ENCODE assay signal across 8 cellular contexts in genomic region chr11:124069429-124070401, GRCh38. TPM values are rescaled to one million over a fixed set of nuclear protein-coding genes. Genes with fewer than 3 reads are reported as not detected.
DNase-seq lines count a peak whose midpoint lies in the region; ATAC-seq, FAIRE-seq and TF ChIP-seq lines count a peak whose summit lies in the region.

No MANE protein-coding gene starts in this region.

- peak overlapping the region; percentile 72 for H3K4me2 ChIP-seq in endothelial cell of umbilical vein (ENCODE audit: insufficient read depth, low read length)

- peaks cover 13 to 23% (median 22%) of the 10 kb centered on the region in 3 donors for H3K4me1 Mint-ChIP-seq in naive B cell

- peak; percentile 86 for TF ChIP-seq CTCF in 22Rv1 (IDR thresholded peaks at IDR 0.05)
- peak; percentile 69 for TF ChIP-seq CTCF in GM12864 (IDR thresholded peaks at IDR 0.05; ENCODE audit: low read depth, low read length, missing control alignments)
- TF ChIP-seq CTCF in NB4 (IDR thresholded peaks at IDR 0.05; ENCODE audit: low read depth, low read length): peak; percentile 72
- TF ChIP-seq CTCF in VCaP (conservative IDR thresholded peaks at IDR 0.05): peak; percentile 64
- peak; percentile 74 to 88 for TF ChIP-seq CTCF in endothelial cell of umbilical vein (IDR thresholded peaks at IDR 0.05; ENCODE audit: extremely low read depth in 1 of 2, insufficient read depth in 1 of 2, low read depth in 1 of 2, low read length in 2 of 2)

- no peaks in the 10 kb centered on the region for H3K36me3 ChIP-seq in endothelial cell of umbilical vein (ENCODE audit: control insufficient read depth in 2 of 2, extremely low read depth in 1 of 2, insufficient read depth in 2 of 2, low read length in 2 of 2)

- no peaks in the 10 kb centered on the region for H3K9me1 ChIP-seq in endothelial cell of umbilical vein (replicated peaks; ENCODE audit: control insufficient read depth, extremely low read depth, insufficient read depth, low read length)

- no TSS peak for BruUV-seq in endothelial cell of umbilical vein (replicated peaks; lab: Mats Ljungman, UMichigan)

- DNase-seq in GM12864 (ENCODE audit: low read depth) (peak; percentile 43), NB4 (ENCODE audit: low read depth) (peak; percentile 86), endothelial cell of umbilical vein (ENCODE audit: low read depth, low spot score) (peak; percentile 72), naive B cell (peak; percentile 30), HTR-8/SVneo (ENCODE audit: insufficient read length, low spot score) (no peak)

- POLR2A ChIA-PET in endothelial cell of umbilical vein (lab: Charles Lee): interaction anchor here (0.6 to 0.9 kb wide), 2 partner anchors 45 to 132 kb away, joined by 5 to 8 read pairs; partner anchors contain the start of gene VWA5A

- H3K4me1 ChIP-seq in endothelial cell of umbilical vein (ENCODE audit: control insufficient read depth, extremely low read depth, insufficient read depth, low read length): no peaks in the 10 kb centered on the region

- peaks cover 30 to 45% (median 32%) of the 10 kb centered on the region in 3 donors for H3K27me3 Mint-ChIP-seq in naive B cell

- intact Hi-C loops in endothelial cell of umbilical vein (cut with micrococcal nuclease): loop anchor here (1.0 to 5.0 kb wide), 6 partner anchors 97 to 518 kb away; partner anchors contain the start of gene ZNF202

- ATAC-seq in HG02610 (IDR thresholded peaks at IDR 0.05; ENCODE audit: unreplicated experiment) (peak; percentile 70), naive B cell (ENCODE audit: low read depth in 2 of 2) (peak; percentile 83 to 88)

- TF ChIP-seq POLR2A in NB4 (IDR thresholded peaks at IDR 0.05; ENCODE audit: extremely low read depth, insufficient read length) (no peak), endothelial cell of umbilical vein (IDR thresholded peaks at IDR 0.05; ENCODE audit: low read depth, low read length) (no peak)

- H3K4me3 ChIP-seq in GM12864 (ENCODE audit: low read depth, low read length) (0 out of 2 replicates have a peak overlapping the region, but pooled peaks have one; percentile 5), NB4 (ENCODE audit: low read depth, low read length) (no peak overlapping the region), endothelial cell of umbilical vein (replicated peaks in 1 of 3; ENCODE audit: insufficient read depth in 1 of 3, low read depth in 1 of 3, low read length in 3 of 3) (peak overlapping the region in 2 of 3 experiments; percentile 31 to 52)

- H3K79me2 ChIP-seq in endothelial cell of umbilical vein (ENCODE audit: control insufficient read depth, insufficient read depth, low read length): no peaks in the 10 kb centered on the region

- dilution Hi-C loops in endothelial cell of umbilical vein (cut with MboI; ENCODE audit: extremely low pct_ligation_motif_present, low sequenced_read_pairs): no loop called here

- H3K9me3 Mint-ChIP-seq in naive B cell: no peaks in the 10 kb centered on the region

- H3K27me3 ChIP-seq in endothelial cell of umbilical vein (ENCODE audit: control insufficient read depth in 2 of 2, insufficient read depth in 2 of 2, low read length in 2 of 2): peaks cover 11 to 38% of the 10 kb centered on the region in 2 experiments

- H3K9ac ChIP-seq in endothelial cell of umbilical vein (replicated peaks; ENCODE audit: extremely low read depth, insufficient read depth, low read length): no peak overlapping the region

- peak overlapping the region in 2 of 6 donors; percentile 61 to 76 for H3K27ac Mint-ChIP-seq in naive B cell

- H3K9me3 ChIP-seq in endothelial cell of umbilical vein (replicated peaks; ENCODE audit: control insufficient read depth, insufficient read depth, low read length): no peaks in the 10 kb centered on the region

- peak overlapping the region; percentile 87 for H2AFZ ChIP-seq in endothelial cell of umbilical vein (ENCODE audit: low read depth, low read length)

- H3K36me3 Mint-ChIP-seq in naive B cell: no peaks in the 10 kb centered on the region

- no peaks in the 10 kb centered on the region for H4K20me1 ChIP-seq in endothelial cell of umbilical vein (replicated peaks; ENCODE audit: control insufficient read depth, extremely low read depth, insufficient read depth, low read length)

- H3K27ac ChIP-seq in 22Rv1 (no peak overlapping the region), VCaP (no peak overlapping the region), endothelial cell of umbilical vein (ENCODE audit: insufficient read depth, low read depth, low read length) (no peak overlapping the region)

- H3K4me3 Mint-ChIP-seq in naive B cell: peak overlapping the region in 6 of 8 donors; percentile 30 to 81 (median 54)

- CTCF ChIA-PET in endothelial cell of umbilical vein (lab: Charles Lee): interaction anchor here (0.8 to 5.1 kb wide), 24 partner anchors 8 to 797 kb away, joined by 3 to 363 read pairs (median 4); partner anchors contain the start of genes OR10G7 and VWA5A

- FAIRE-seq in endothelial cell of umbilical vein (lab: Jason Lieb, UNC): peak; percentile 87
- FAIRE-seq in HTR-8/SVneo (lab: Jason Lieb, UNC): no peak

TF ChIP-seq in endothelial cell of umbilical vein, 7 proteins besides CTCF, POLR2A, EP300 and RAD21:
- no peak for TF ChIP-seq FOS (IDR thresholded peaks at IDR 0.05; ENCODE audit: borderline replicate concordance, insufficient read depth, low read length)

RNA-seq across cellular contexts. Expression of gene OR10G7, which starts 28.6 kb away (rescaled TPM):
- not detected in 2 replicates for total RNA-seq in endothelial cell of umbilical vein
- polyA plus RNA-seq in endothelial cell of umbilical vein: not detected in 2 replicates
- not detected in 2 replicates for polyA plus RNA-seq in endothelial cell of umbilical vein (2011; cell fraction: cytosol; rRNA removed)
- polyA plus RNA-seq in endothelial cell of umbilical vein (2011; cell fraction: nucleus; rRNA removed): not detected in 2 replicates
- polyA plus RNA-seq in endothelial cell of umbilical vein (2012): not detected in 2 replicates
- not detected in 2 replicates for polyA minus RNA-seq in endothelial cell of umbilical vein
- not detected for polyA minus RNA-seq in endothelial cell of umbilical vein (2011; cell fraction: cytosol; rRNA and poly(A)+ RNA removed)
- not detected in 2 replicates for polyA minus RNA-seq in endothelial cell of umbilical vein (2011; cell fraction: nucleus; rRNA and poly(A)+ RNA removed)
- not detected for polyA plus RNA-seq in naive B cell (ENCODE audit: low read depth in 6 of 6)

RNA-seq across cellular contexts. Expression of gene OR10G8, which starts 43.1 kb away (rescaled TPM):
- not detected in 2 replicates for total RNA-seq in endothelial cell of umbilical vein
- polyA plus RNA-seq in endothelial cell of umbilical vein (not detected in 2 replicates), naive B cell (ENCODE audit: low read depth in 6 of 6) (not detected)
- not detected in 2 replicates for polyA plus RNA-seq in endothelial cell of umbilical vein (2011; cell fraction: cytosol; rRNA removed)
- polyA plus RNA-seq in endothelial cell of umbilical vein (2011; cell fraction: nucleus; rRNA removed): not detected in 2 replicates
- not detected in 2 replicates for polyA plus RNA-seq in endothelial cell of umbilical vein (2012)
- not detected in 2 replicates for polyA minus RNA-seq in endothelial cell of umbilical vein
- not detected for polyA minus RNA-seq in endothelial cell of umbilical vein (2011; cell fraction: cytosol; rRNA and poly(A)+ RNA removed)
- not detected in 2 replicates for polyA minus RNA-seq in endothelial cell of umbilical vein (2011; cell fraction: nucleus; rRNA and poly(A)+ RNA removed)

RNA-seq across cellular contexts. Expression of gene VWA5A, which starts 45.5 kb away (rescaled TPM):
- 11.6 and 14.3 TPM in 2 replicates for total RNA-seq in endothelial cell of umbilical vein
- polyA plus RNA-seq in endothelial cell of umbilical vein: 7.0 and 9.1 TPM in 2 replicates
- polyA plus RNA-seq in endothelial cell of umbilical vein (2011; cell fraction: cytosol; rRNA removed): 9.7 and 10.3 TPM in 2 replicates
- 18.4 and 18.6 TPM in 2 replicates for polyA plus RNA-seq in endothelial cell of umbilical vein (2011; cell fraction: nucleus; rRNA removed)
- 30.0 and 65.1 TPM in 2 replicates for polyA plus RNA-seq in endothelial cell of umbilical vein (2012)
- polyA minus RNA-seq in endothelial cell of umbilical vein: 10.7 and 11.6 TPM in 2 replicates
- polyA minus RNA-seq in endothelial cell of umbilical vein (2011; cell fraction: cytosol; rRNA and poly(A)+ RNA removed): 48.4 TPM
- polyA minus RNA-seq in endothelial cell of umbilical vein (2011; cell fraction: nucleus; rRNA and poly(A)+ RNA removed): 7.2 and 10.2 TPM in 2 replicates
- polyA plus RNA-seq in naive B cell (ENCODE audit: low read depth in 6 of 6): 10 to 100 TPM in 4 of 6 donors, 1 to 10 TPM in 1, not detected in 1; 4.5 to 15.8 (median 11.6) TPM

RNA-seq across cellular contexts. Expression of gene OR10G9, which starts 46.9 kb away (rescaled TPM):
- not detected in 2 replicates for total RNA-seq in endothelial cell of umbilical vein
- polyA plus RNA-seq in endothelial cell of umbilical vein (not detected in 2 replicates), naive B cell (ENCODE audit: low read depth in 6 of 6) (not detected)
- polyA plus RNA-seq in endothelial cell of umbilical vein (2011; cell fraction: cytosol; rRNA removed): not detected in 2 replicates
- polyA plus RNA-seq in endothelial cell of umbilical vein (2011; cell fraction: nucleus; rRNA removed): not detected in 2 replicates
- not detected in 2 replicates for polyA plus RNA-seq in endothelial cell of umbilical vein (2012)
- not detected in 2 replicates for polyA minus RNA-seq in endothelial cell of umbilical vein
- polyA minus RNA-seq in endothelial cell of umbilical vein (2011; cell fraction: cytosol; rRNA and poly(A)+ RNA removed): not detected
- not detected in 2 replicates for polyA minus RNA-seq in endothelial cell of umbilical vein (2011; cell fraction: nucleus; rRNA and poly(A)+ RNA removed)

RNA-seq across cellular contexts. Expression of gene OR10G4, which starts 56.9 kb away (rescaled TPM):
- total RNA-seq in endothelial cell of umbilical vein: not detected in 2 replicates
- polyA plus RNA-seq in endothelial cell of umbilical vein (not detected in 2 replicates), naive B cell (ENCODE audit: low read depth in 6 of 6) (not detected)
- not detected in 2 replicates for polyA plus RNA-seq in endothelial cell of umbilical vein (2011; cell fraction: cytosol; rRNA removed)
- polyA plus RNA-seq in endothelial cell of umbilical vein (2011; cell fraction: nucleus; rRNA removed): not detected in 2 replicates
- not detected in 2 replicates for polyA plus RNA-seq in endothelial cell of umbilical vein (2012)
- not detected in 2 replicates for polyA minus RNA-seq in endothelial cell of umbilical vein
- polyA minus RNA-seq in endothelial cell of umbilical vein (2011; cell fraction: cytosol; rRNA and poly(A)+ RNA removed): not detected
- polyA minus RNA-seq in endothelial cell of umbilical vein (2011; cell fraction: nucleus; rRNA and poly(A)+ RNA removed): 0.48 TPM in 1 of 2 replicates, not detected in the other
